In genomic region chr7:35906191-35906908, GRCh38 we compare ENCODE assay signal across 8 cellular contexts.
A peak's percentile ranks its signal among the peaks of the same experiment; 100 is the strongest.
DNase-seq lines count a peak whose midpoint lies in the region; ATAC-seq lines count a peak whose summit lies in the region.

No MANE protein-coding gene starts in this region.

- H3K4me1 Mint-ChIP-seq in CD4-positive, CD25-positive, alpha-beta regulatory T cell: peaks cover 0 to 12% (median 4%) of the 10 kb centered on the region in 4 donors
- peaks cover 2% of the 10 kb centered on the region for H3K4me1 Mint-ChIP-seq in activated CD4-positive, alpha-beta memory T cell treated with anti-CD3 and anti-CD28 coated beads, Interleukin-2, amount 10 ng/mL, durations not matched to agents 7 days and 5 days
- H3K4me1 Mint-ChIP-seq in memory B cell: peaks cover 5% of the 10 kb centered on the region

- CTCF ChIA-PET in activated CD4-positive, alpha-beta memory T cell treated with anti-CD3 and anti-CD28 coated beads, Interleukin-2, amount 10 ng/mL, durations not matched to agents 7 days and 5 days (lab: Charles Lee): interaction anchor here (0.6 to 2.7 kb wide), 18 partner anchors 11 to 481 kb away, joined by 3 to 12 read pairs (median 5); partner anchors contain the start of genes HERPUD2 and SEPTIN7

- no peak overlapping the region for H3K27ac ChIP-seq in CD4-positive, CD25-positive, alpha-beta regulatory T cell (ENCODE audit: insufficient read depth, low read length, poor library complexity, severe bottlenecking)
- no peak overlapping the region for H3K27ac ChIP-seq in effector memory CD4-positive, alpha-beta T cell (ENCODE audit: insufficient read depth, low read length, poor library complexity, severe bottlenecking)

- peaks cover 12% of the 10 kb centered on the region for H3K36me3 Mint-ChIP-seq in CD4-positive, CD25-positive, alpha-beta regulatory T cell
- H3K36me3 Mint-ChIP-seq in activated CD4-positive, alpha-beta memory T cell treated with anti-CD3 and anti-CD28 coated beads, Interleukin-2, amount 10 ng/mL, durations not matched to agents 7 days and 5 days (ENCODE audit: low read depth): peaks cover 37% of the 10 kb centered on the region
- peaks cover 2% of the 10 kb centered on the region for H3K36me3 Mint-ChIP-seq in memory B cell

- no peaks in the 10 kb centered on the region for H3K4me1 ChIP-seq in CD4-positive, CD25-positive, alpha-beta regulatory T cell (ENCODE audit: control insufficient read depth, insufficient read depth, low read length, poor library complexity, severe bottlenecking)
- no peaks in the 10 kb centered on the region for H3K4me1 ChIP-seq in effector memory CD4-positive, alpha-beta T cell (ENCODE audit: control insufficient read depth, insufficient read depth, low read length, poor library complexity, severe bottlenecking)

- H3K27me3 ChIP-seq in CD4-positive, CD25-positive, alpha-beta regulatory T cell (ENCODE audit: control insufficient read depth, insufficient read depth, low read length): no peaks in the 10 kb centered on the region
- no peaks in the 10 kb centered on the region for H3K27me3 ChIP-seq in effector memory CD4-positive, alpha-beta T cell (replicated peaks; ENCODE audit: control insufficient read depth, insufficient read depth, low read length, poor library complexity, severe bottlenecking)

- no peaks in the 10 kb centered on the region for H3K9me3 ChIP-seq in CD4-positive, CD25-positive, alpha-beta regulatory T cell (ENCODE audit: control insufficient read depth in 2 of 2, low read length in 2 of 2)
- no peaks in the 10 kb centered on the region for H3K9me3 ChIP-seq in effector memory CD4-positive, alpha-beta T cell (ENCODE audit: control insufficient read depth, low read length)

- no peaks in the 10 kb centered on the region for H3K27me3 Mint-ChIP-seq in CD4-positive, CD25-positive, alpha-beta regulatory T cell
- no peaks in the 10 kb centered on the region for H3K27me3 Mint-ChIP-seq in activated CD4-positive, alpha-beta memory T cell treated with anti-CD3 and anti-CD28 coated beads, Interleukin-2, amount 10 ng/mL, durations not matched to agents 7 days and 5 days
- H3K27me3 Mint-ChIP-seq in memory B cell: no peaks in the 10 kb centered on the region

- no peak overlapping the region for H3K4me3 Mint-ChIP-seq in CD4-positive, CD25-positive, alpha-beta regulatory T cell
- H3K4me3 Mint-ChIP-seq in activated CD4-positive, alpha-beta memory T cell treated with anti-CD3 and anti-CD28 coated beads, Interleukin-2, amount 10 ng/mL, durations not matched to agents 7 days and 5 days: no peak overlapping the region
- H3K4me3 Mint-ChIP-seq in memory B cell: no peak overlapping the region

- POLR2A ChIA-PET in activated CD4-positive, alpha-beta memory T cell treated with anti-CD3 and anti-CD28 coated beads, Interleukin-2, amount 10 ng/mL, durations not matched to agents 7 days and 5 days (lab: Charles Lee): interaction anchor here (1.1 kb wide), 1 partner anchor 106 kb away, joined by 3 read pairs; the partner anchor contains the start of gene SEPTIN7

- peak; percentile 83 to 84 for ATAC-seq in CD4-positive, CD25-positive, alpha-beta regulatory T cell (ENCODE audit: low read depth in 2 of 2)
- ATAC-seq in GM19397 (IDR thresholded peaks at IDR 0.05; ENCODE audit: unreplicated experiment) (peak; percentile 80), HG03575 (IDR thresholded peaks at IDR 0.05; ENCODE audit: extremely low read depth, insufficient number of reproducible peaks, low FRiP score, unreplicated experiment) (peak; percentile 75), memory B cell (ENCODE audit: low read depth) (peak; percentile 95)

- peak; percentile 60 to 88 (median 78) for DNase-seq in CD4-positive, CD25-positive, alpha-beta regulatory T cell
- DNase-seq in NCI-H82 treated with DMSO at 0.1 percent for 48 hours (lab: John Stamatoyannopoulos, UW; ENCODE audit: unreplicated experiment) (peak; percentile 77), memory B cell (ENCODE audit: low spot score in 2 of 2) (peak; percentile 72)
- DNase-seq in activated CD4-positive, alpha-beta memory T cell treated with anti-CD3 and anti-CD28 coated beads, Interleukin-2, amount 10 ng/mL, durations not matched to agents 7 days and 5 days: peak; percentile 72
- peak; percentile 39 to 63 (median 44) for DNase-seq in effector memory CD4-positive, alpha-beta T cell
- peak; percentile 37 for DNase-seq in stimulated activated CD8-positive, alpha-beta memory T cell treated with anti-CD3 and anti-CD28 coated beads, Interleukin-4, amount 100 ng/mL, for 24 hours (ENCODE audit: low read depth)

- H3K36me3 ChIP-seq in CD4-positive, CD25-positive, alpha-beta regulatory T cell (ENCODE audit: control insufficient read depth, insufficient read depth, low read length): peaks cover 22% of the 10 kb centered on the region
- H3K36me3 ChIP-seq in effector memory CD4-positive, alpha-beta T cell (ENCODE audit: control insufficient read depth, insufficient read depth, low read length): peaks cover 18% of the 10 kb centered on the region

- H3K27ac Mint-ChIP-seq in CD4-positive, CD25-positive, alpha-beta regulatory T cell: peak overlapping the region; percentile 29 to 74 (median 70)
- H3K27ac Mint-ChIP-seq in activated CD4-positive, alpha-beta memory T cell treated with anti-CD3 and anti-CD28 coated beads, Interleukin-2, amount 10 ng/mL, durations not matched to agents 7 days and 5 days: no peak overlapping the region
- peak overlapping the region; percentile 77 for H3K27ac Mint-ChIP-seq in memory B cell

- H3K4me3 ChIP-seq in CD4-positive, CD25-positive, alpha-beta regulatory T cell (ENCODE audit: low read depth, low read length): no peak overlapping the region
- H3K4me3 ChIP-seq in effector memory CD4-positive, alpha-beta T cell (ENCODE audit: insufficient read depth, low read depth, low read length, poor library complexity, severe bottlenecking): no peak overlapping the region

- no peaks in the 10 kb centered on the region for H3K9me3 Mint-ChIP-seq in CD4-positive, CD25-positive, alpha-beta regulatory T cell
- no peaks in the 10 kb centered on the region for H3K9me3 Mint-ChIP-seq in activated CD4-positive, alpha-beta memory T cell treated with anti-CD3 and anti-CD28 coated beads, Interleukin-2, amount 10 ng/mL, durations not matched to agents 7 days and 5 days
- no peaks in the 10 kb centered on the region for H3K9me3 Mint-ChIP-seq in memory B cell
